In the genomic region with DNA sequence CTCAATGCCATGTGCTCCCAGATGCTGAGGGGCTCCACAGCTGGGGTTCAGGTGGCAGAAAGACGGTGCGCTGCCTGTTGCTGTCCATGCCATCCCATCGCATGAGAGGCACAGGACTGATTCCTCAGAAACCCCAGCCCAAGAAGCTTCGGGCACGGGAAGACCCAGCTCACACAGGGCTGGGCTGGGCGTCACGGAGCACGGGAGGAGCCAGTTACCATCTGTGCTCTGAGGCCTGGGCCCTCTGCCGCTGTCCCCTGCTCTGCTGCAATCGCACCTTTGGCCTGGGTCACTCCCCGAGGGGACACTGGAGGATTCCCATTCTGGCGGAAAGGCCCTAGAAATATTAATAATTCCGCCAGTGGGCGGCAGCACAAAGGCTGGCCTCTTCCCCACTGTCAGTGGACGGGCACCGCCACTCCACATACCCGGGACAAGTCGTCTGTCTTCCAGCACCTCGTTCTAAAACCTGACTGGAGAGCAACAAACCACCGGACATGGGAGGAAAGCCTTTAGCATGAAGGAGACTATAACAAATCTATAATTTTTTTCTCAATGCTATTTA, we compare ENCODE assay signal across 1 cellular context.
TF ChIP-seq lines count a peak whose summit lies in the region.

No MANE protein-coding gene starts in this region.

TF ChIP-seq in H1, 55 proteins besides CTCF, POLR2A, EP300 and RAD21 (continued from another document):
- TF ChIP-seq SIRT6 (IDR thresholded peaks at IDR 0.05; ENCODE audit: low read length) (no peak), EGR1 (IDR thresholded peaks at IDR 0.05; ENCODE audit: borderline replicate concordance, low read depth, low read length) (no peak), CHD1 (IDR thresholded peaks at IDR 0.05; ENCODE audit: low read depth, low read length) (no peak), PHF8 (conservative IDR thresholded peaks at IDR 0.05; ENCODE audit: low read depth, low read length) (no peak), HDAC6 (IDR thresholded peaks at IDR 0.05; ENCODE audit: low read depth, low read length) (no peak), FOSL1 (IDR thresholded peaks at IDR 0.05; ENCODE audit: insufficient read depth, low read depth, low read length) (no peak), ASH2L (IDR thresholded peaks at IDR 0.05; ENCODE audit: low read length) (no peak), KDM1A (IDR thresholded peaks at IDR 0.05; ENCODE audit: borderline replicate concordance, low read length) (no peak), BCL11A (IDR thresholded peaks at IDR 0.05; ENCODE audit: low read depth in 2 of 2, low read length in 2 of 2) (no peak), SIX5 (IDR thresholded peaks at IDR 0.05; ENCODE audit: low read depth, low read length) (no peak), RXRA (IDR thresholded peaks at IDR 0.05; ENCODE audit: insufficient read depth, low read depth, low read length) (no peak), POLR2AphosphoS5 (IDR thresholded peaks at IDR 0.05; ENCODE audit: low read depth, low read length) (no peak), NANOG (IDR thresholded peaks at IDR 0.05; ENCODE audit: insufficient read depth, low read depth, low read length, poor library complexity, severe bottlenecking) (no peak)
- TF ChIP-seq, protein P1, sequence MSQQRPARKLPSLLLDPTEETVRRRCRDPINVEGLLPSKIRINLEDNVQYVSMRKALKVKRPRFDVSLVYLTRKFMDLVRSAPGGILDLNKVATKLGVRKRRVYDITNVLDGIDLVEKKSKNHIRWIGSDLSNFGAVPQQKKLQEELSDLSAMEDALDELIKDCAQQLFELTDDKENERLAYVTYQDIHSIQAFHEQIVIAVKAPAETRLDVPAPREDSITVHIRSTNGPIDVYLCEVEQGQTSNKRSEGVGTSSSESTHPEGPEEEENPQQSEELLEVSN (IDR thresholded peaks at IDR 0.05) = no peak
TF ChIP-seq in H1: peak in this region for 0.
